Comparison of ENCODE assay signal across 1 cellular context in genomic region chr12:113465808-113466769, GRCh38.
TF ChIP-seq lines count a peak whose summit lies in the region.

No MANE protein-coding gene starts in this region.

TF ChIP-seq in H1, 55 proteins besides CTCF, POLR2A, EP300 and RAD21:
- TF ChIP-seq SUZ12 (IDR thresholded peaks at IDR 0.05; ENCODE audit: low read length) (no peak), MAX (IDR thresholded peaks at IDR 0.05) (peak; percentile 88), CHD1 (IDR thresholded peaks at IDR 0.05; ENCODE audit: low read depth, low read length) (no peak), NANOG (IDR thresholded peaks at IDR 0.05; ENCODE audit: insufficient read depth, low read depth, low read length, poor library complexity, severe bottlenecking) (no peak), E2F6 (IDR thresholded peaks at IDR 0.05) (peak; percentile 78)
